In the genomic region with DNA sequence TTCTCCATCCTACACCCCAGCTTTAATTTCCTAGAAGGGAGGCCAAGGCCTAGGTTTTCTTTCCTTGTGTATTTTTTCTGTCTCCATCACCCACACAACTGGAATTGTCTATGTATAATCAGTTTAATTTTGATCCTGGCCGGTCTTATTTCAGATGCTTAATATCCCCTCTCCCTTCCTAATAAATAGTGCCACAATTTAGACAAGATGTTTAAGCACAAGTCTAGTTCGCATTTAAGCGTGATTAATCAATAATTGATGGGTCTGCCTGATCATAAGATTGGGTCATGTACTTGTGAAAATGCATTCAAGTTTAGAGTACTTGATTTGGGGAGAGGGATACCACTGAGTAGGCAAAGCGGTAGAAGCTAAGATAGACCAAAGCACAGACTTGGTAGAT, we compare ENCODE assay signal across 12 cellular contexts. TPM values are rescaled to one million over a fixed set of nuclear protein-coding genes. Genes with fewer than 3 reads are reported as not detected.
DNase-seq lines count a peak whose midpoint lies in the region; ATAC-seq and TF ChIP-seq lines count a peak whose summit lies in the region.
"Had no signal": no experiment of that assay in that cellular context is flagged by ENCODE, and none has a peak within 500 bp of the region (broad histone marks: within the 10 kb centered on the region; RNA-seq: fewer than 3 reads in every experiment).

No MANE protein-coding gene starts in this region.

- H3K27ac ChIP-seq in AG04450 (ENCODE audit: low read depth, low read length) (no peak overlapping the region), HUES48 (ENCODE audit: low read depth, low read length) (no peak overlapping the region), cingulate gyrus (ENCODE audit: low read depth, low read length) (peak overlapping the region; percentile 24), mesendoderm (ENCODE audit: low read depth, low read length) (no peak overlapping the region), ovary (no peak overlapping the region)
- H3K27ac ChIP-seq: C4-2B had no signal

- no peak overlapping the region for H2BK15ac ChIP-seq in mesendoderm (replicated peaks; ENCODE audit: low read depth)

- H3K36me3 Mint-ChIP-seq in activated CD4-positive, alpha-beta T cell treated with anti-CD3 and anti-CD28 coated beads for 36 hours (ENCODE audit: low read depth): no peaks in the 10 kb centered on the region
- H3K36me3 Mint-ChIP-seq in activated naive CD4-positive, alpha-beta T cell treated with anti-CD3 and anti-CD28 coated beads for 36 hours (ENCODE audit: low read depth): no peaks in the 10 kb centered on the region

- no peak overlapping the region for H4K8ac ChIP-seq in mesendoderm (ENCODE audit: low read depth, low read length)

- no peak overlapping the region for H3K56ac ChIP-seq in mesendoderm (ENCODE audit: low read length)

- H3K9me3 ChIP-seq in AG04450 (ENCODE audit: control insufficient read depth, insufficient read depth, low read length) (no peaks in the 10 kb centered on the region), HUES48 (ENCODE audit: control insufficient read depth, insufficient read depth, low read length) (no peaks in the 10 kb centered on the region), ovary (no peaks in the 10 kb centered on the region)

- peaks cover 33% of the 10 kb centered on the region for H3K4me1 ChIP-seq in HUES48 (ENCODE audit: control insufficient read depth, insufficient read depth, low read length)
- H3K4me1 ChIP-seq in mesendoderm (ENCODE audit: control insufficient read depth, low read depth, low read length): peaks cover 14% of the 10 kb centered on the region
- peaks cover 3% of the 10 kb centered on the region for H3K4me1 ChIP-seq in ovary (ENCODE audit: insufficient read depth)

- H3K79me1 ChIP-seq in mesendoderm (ENCODE audit: low read length): peaks cover 16% of the 10 kb centered on the region

- intact Hi-C loops in activated CD4-positive, alpha-beta T cell treated with anti-CD3 and anti-CD28 coated beads for 36 hours (cut with DNase I, micrococcal nuclease): loop anchor here (5.0 to 10.0 kb wide), 4 partner anchors 916 to 1406 kb away; a partner anchor contains a TSS
- intact Hi-C loops in activated naive CD4-positive, alpha-beta T cell treated with anti-CD3 and anti-CD28 coated beads for 36 hours (cut with micrococcal nuclease): loop anchor here (5.0 to 10.0 kb wide), 4 partner anchors 916 to 1704 kb away; a partner anchor contains a TSS
- intact Hi-C loops in ovary (cut with DNase I): no loop called here

- peaks cover 33% of the 10 kb centered on the region for H3K79me2 ChIP-seq in mesendoderm (ENCODE audit: control insufficient read depth, insufficient read depth, low read length)

- CTCF ChIA-PET in AG04450 (lab: Charles Lee): interaction anchor here (1.8 to 2.3 kb wide), 2 partner anchors 85 to 134 kb away, joined by 6 read pairs; no protein-coding TSS in a partner anchor
- CTCF ChIA-PET in activated CD4-positive, alpha-beta T cell treated with anti-CD3 and anti-CD28 coated beads for 36 hours (lab: Charles Lee): interaction anchor here (0.5 kb wide), 1 partner anchor 675 kb away, joined by 3 read pairs; no protein-coding TSS in a partner anchor
- CTCF ChIA-PET in activated naive CD4-positive, alpha-beta T cell treated with anti-CD3 and anti-CD28 coated beads for 36 hours (lab: Charles Lee): interaction anchor here (0.6 to 1.4 kb wide), 2 partner anchors 11 to 99 kb away, joined by 3 to 6 read pairs; no protein-coding TSS in a partner anchor

- H2BK5ac ChIP-seq in mesendoderm (ENCODE audit: low read length): no peak overlapping the region

- POLR2A ChIA-PET in AG04450 (lab: Yijun Ruan, JAX): no interaction called here
- POLR2A ChIA-PET in activated CD4-positive, alpha-beta T cell treated with anti-CD3 and anti-CD28 coated beads for 36 hours (lab: Charles Lee): no interaction called here

- no peak overlapping the region for H3K23ac ChIP-seq in mesendoderm (ENCODE audit: low read length)

- H3K9me3 Mint-ChIP-seq in activated CD4-positive, alpha-beta T cell treated with anti-CD3 and anti-CD28 coated beads for 36 hours (ENCODE audit: low read depth): no peaks in the 10 kb centered on the region
- no peaks in the 10 kb centered on the region for H3K9me3 Mint-ChIP-seq in activated naive CD4-positive, alpha-beta T cell treated with anti-CD3 and anti-CD28 coated beads for 36 hours
- H3K9me3 Mint-ChIP-seq: activated CD8-positive, alpha-beta T cell treated with anti-CD3 and anti-CD28 coated beads for 36 hours; nephron had no signal

- H3K9ac ChIP-seq in HUES48 (ENCODE audit: low read depth, low read length): no peak overlapping the region
- peak overlapping the region; percentile 24 for H3K9ac ChIP-seq in mesendoderm (ENCODE audit: low read length)

- WGBS in mesendoderm (ENCODE audit: extremely low coverage, insufficient coverage, low lambda C conversion rate): no CpG with 5 or more reads among the region's 4 CpGs
- 93 to 98% (median 97%) methylated on average over 4 of the region's 4 CpGs for WGBS in ovary, 3 donors

- H3K27me3 ChIP-seq in AG04450 (ENCODE audit: control insufficient read depth, insufficient read depth, low read length): no peaks in the 10 kb centered on the region
- H3K27me3 ChIP-seq in HUES48 (ENCODE audit: control insufficient read depth, insufficient read depth, low read length): no peaks in the 10 kb centered on the region
- no peaks in the 10 kb centered on the region for H3K27me3 ChIP-seq in mesendoderm (ENCODE audit: insufficient read depth, low read length, poor library complexity)
- H3K27me3 ChIP-seq in ovary: no peaks in the 10 kb centered on the region

- TF ChIP-seq CTCF in AG04450 (IDR thresholded peaks at IDR 0.05; ENCODE audit: low read depth, low read length) (no peak), ovary (IDR thresholded peaks at IDR 0.05) (no peak)

- no peak overlapping the region for H2AK5ac ChIP-seq in mesendoderm (ENCODE audit: low read length)

- no peak for ATAC-seq in activated CD4-positive, alpha-beta T cell treated with anti-CD3 and anti-CD28 coated beads for 36 hours
- ATAC-seq: activated CD8-positive, alpha-beta T cell treated with anti-CD3 and anti-CD28 coated beads for 36 hours had no signal

- DNase-seq in AG04450 (ENCODE audit: low read depth, low spot score) (no peak), mesendoderm (no peak), GOT3 (lab: John Stamatoyannopoulos, UW) (no peak), ovary (no peak)
- no peak for DNase-seq in activated CD4-positive, alpha-beta T cell treated with anti-CD3 and anti-CD28 coated beads for 36 hours
- DNase-seq in activated naive CD4-positive, alpha-beta T cell treated with anti-CD3 and anti-CD28 coated beads for 36 hours: no peak
- DNase-seq: activated CD8-positive, alpha-beta T cell treated with anti-CD3 and anti-CD28 coated beads for 36 hours; activated naive CD4-positive, alpha-beta T cell had no signal

- no peak overlapping the region for H3K4me2 ChIP-seq in mesendoderm (ENCODE audit: low read length)

- no peak overlapping the region for H3K4ac ChIP-seq in mesendoderm (ENCODE audit: low read depth, low read length)

- no peak overlapping the region for H3K27ac Mint-ChIP-seq in activated CD4-positive, alpha-beta T cell treated with anti-CD3 and anti-CD28 coated beads for 36 hours
- no peak overlapping the region for H3K27ac Mint-ChIP-seq in activated naive CD4-positive, alpha-beta T cell treated with anti-CD3 and anti-CD28 coated beads for 36 hours
- H3K27ac Mint-ChIP-seq: activated CD8-positive, alpha-beta T cell treated with anti-CD3 and anti-CD28 coated beads for 36 hours had no signal

- no peak overlapping the region for H4K5ac ChIP-seq in mesendoderm (ENCODE audit: low read length)

- H2BK120ac ChIP-seq in mesendoderm (ENCODE audit: low read depth, low read length): no peak overlapping the region

- H3K4me1 Mint-ChIP-seq in activated CD4-positive, alpha-beta T cell treated with anti-CD3 and anti-CD28 coated beads for 36 hours: peaks cover 17% of the 10 kb centered on the region
- H3K4me1 Mint-ChIP-seq in activated naive CD4-positive, alpha-beta T cell treated with anti-CD3 and anti-CD28 coated beads for 36 hours (ENCODE audit: low read depth): peaks cover 17% of the 10 kb centered on the region

- no peak for TF ChIP-seq POLR2A in ovary (IDR thresholded peaks at IDR 0.05)

- no peak for TF ChIP-seq EP300 in ovary (IDR thresholded peaks at IDR 0.05)

- no peaks in the 10 kb centered on the region for H3K27me3 Mint-ChIP-seq in activated CD4-positive, alpha-beta T cell treated with anti-CD3 and anti-CD28 coated beads for 36 hours
- H3K27me3 Mint-ChIP-seq in activated naive CD4-positive, alpha-beta T cell treated with anti-CD3 and anti-CD28 coated beads for 36 hours (ENCODE audit: low read depth): no peaks in the 10 kb centered on the region
- H3K27me3 Mint-ChIP-seq: activated CD8-positive, alpha-beta T cell treated with anti-CD3 and anti-CD28 coated beads for 36 hours had no signal

- H3K4me3 ChIP-seq in AG04450 (ENCODE audit: low read depth, low read length) (peak overlapping the region; percentile 83; the same call in 1 of the 2 replicates), HUES48 (ENCODE audit: low read depth, low read length) (peak overlapping the region; percentile 82; the same call in 1 of the 2 replicates), mesendoderm (ENCODE audit: low read length) (no peak overlapping the region), ovary (no peak overlapping the region)

- no peak overlapping the region for H3K4me3 Mint-ChIP-seq in activated CD4-positive, alpha-beta T cell treated with anti-CD3 and anti-CD28 coated beads for 36 hours
- no peak overlapping the region for H3K4me3 Mint-ChIP-seq in activated naive CD4-positive, alpha-beta T cell treated with anti-CD3 and anti-CD28 coated beads for 36 hours

- H3K36me3 ChIP-seq in HUES48 (ENCODE audit: control insufficient read depth, insufficient read depth, low read length) (no peaks in the 10 kb centered on the region), mesendoderm (ENCODE audit: control insufficient read depth, insufficient read depth, low read length) (no peaks in the 10 kb centered on the region), ovary (no peaks in the 10 kb centered on the region)

- no peak overlapping the region for H3K18ac ChIP-seq in mesendoderm (ENCODE audit: low read length)

RNA-seq across cellular contexts. Expression of a gene that starts 2.4 kb away (rescaled TPM):
- polyA plus RNA-seq in AG04450 (2011; rRNA removed): 31.8 and 36.5 TPM in 2 replicates
- 33.9 and 62.4 TPM in 2 replicates for polyA minus RNA-seq in AG04450 (2011; rRNA and poly(A)+ RNA removed)
- polyA plus RNA-seq in mesendoderm (2013, experiment 1 of 2): 23.0 TPM
- polyA plus RNA-seq in mesendoderm (2013, experiment 2 of 2): 20.7 TPM
- total RNA-seq in activated CD4-positive, alpha-beta T cell treated with anti-CD3 and anti-CD28 coated beads for 36 hours: 10 to 100 TPM; 10.6 to 14.5 TPM
- total RNA-seq in activated naive CD4-positive, alpha-beta T cell treated with anti-CD3 and anti-CD28 coated beads for 36 hours: 10 to 100 TPM; 12.7 to 14.5 TPM
- 10 to 100 TPM; 15.7 to 57.3 (median 27.9) TPM for total RNA-seq in ovary
- 10 to 100 TPM in 1 of 2 donors, 1 to 10 TPM in 1; 4.8 to 20.4 TPM for polyA plus RNA-seq in ovary

Comparison
In these comparisons a context has a peak if more than half of its experiments do, and no peak if none do; other contexts are left out.
1. H3K4me3 ChIP-seq: peak in AG04450 (single experiment) and HUES48 (single experiment); none in mesendoderm (single experiment) and ovary (single experiment).
2. intact Hi-C loops: an anchor here in activated CD4-positive, alpha-beta T cell treated with anti-CD3 and anti-CD28 coated beads for 36 hours (5.0 to 10.0 kb wide) and activated naive CD4-positive, alpha-beta T cell treated with anti-CD3 and anti-CD28 coated beads for 36 hours (5.0 to 10.0 kb wide); none called in ovary.